ENCODE assay signal across 3 cellular contexts in genomic region chr1:103441342-103441741, GRCh38.
TF ChIP-seq lines count a peak whose summit lies in the region.

No MANE protein-coding gene starts in this region.

TF ChIP-seq in GM23338, 12 proteins besides CTCF, POLR2A, EP300 and RAD21 (continued from another document):
- peak; percentile 61 for TF ChIP-seq ZNF462 (CRISPR knock-in tag; IDR thresholded peaks at IDR 0.05)

TF ChIP-seq in WTC11, 78 proteins besides CTCF, POLR2A, EP300 and RAD21:
- no peak for TF ChIP-seq USF1 (CRISPR knock-in tag; IDR thresholded peaks at IDR 0.05)
- no peak for TF ChIP-seq NFE2L1 (CRISPR knock-in tag; IDR thresholded peaks at IDR 0.05)
- no peak for TF ChIP-seq SMAD3 (CRISPR knock-in tag; IDR thresholded peaks at IDR 0.05; ENCODE audit: borderline replicate concordance)
TF ChIP-seq in WTC11: peak in this region for 0.

TF ChIP-seq in endothelial cell of umbilical vein, 7 proteins besides CTCF, POLR2A, EP300 and RAD21 (continued from another document):
- TF ChIP-seq FOS (IDR thresholded peaks at IDR 0.05; ENCODE audit: borderline replicate concordance, insufficient read depth, low read length) (no peak), MAX (IDR thresholded peaks at IDR 0.05; ENCODE audit: insufficient read depth, insufficient read length) (no peak)
